In the genomic region with DNA sequence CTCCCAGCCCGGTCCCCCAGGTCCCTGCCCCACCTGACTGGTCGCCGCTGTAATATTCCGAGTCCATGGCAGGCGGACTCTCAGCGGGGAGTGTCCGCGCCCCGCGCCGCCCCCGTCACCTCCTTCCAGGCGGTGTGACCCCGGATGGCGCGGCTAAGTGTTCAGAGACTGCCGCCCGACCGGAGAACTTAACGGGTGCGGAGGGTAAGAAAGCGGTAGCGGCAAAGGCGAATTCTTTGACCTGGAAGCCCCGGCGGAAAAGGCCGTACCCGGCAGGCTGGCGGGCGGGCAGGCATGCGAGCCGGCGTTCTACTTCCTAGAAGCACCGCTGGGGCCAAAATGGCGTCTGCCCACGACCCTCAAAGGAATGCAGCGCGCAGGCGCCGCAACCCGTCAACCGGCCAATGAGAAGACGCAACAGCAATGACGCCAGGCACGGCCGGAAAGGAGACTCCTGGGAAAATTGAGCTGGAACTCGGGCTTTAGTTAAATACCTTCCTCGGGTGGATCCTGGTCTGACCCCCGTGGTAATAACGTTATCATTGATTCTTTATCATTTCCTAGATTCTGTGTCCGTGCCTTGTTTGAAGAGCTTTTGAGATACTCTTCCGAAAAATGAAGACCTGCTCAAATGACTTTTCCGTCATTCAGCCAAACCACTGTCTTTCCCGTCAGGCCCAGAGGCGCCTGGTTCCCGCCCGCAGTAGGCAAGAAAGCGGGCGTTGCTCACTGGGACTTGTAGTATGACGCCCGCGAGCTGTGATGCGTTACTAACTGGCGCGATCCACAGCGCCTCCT, we compare ENCODE assay signal across 8 cellular contexts. TPM values are rescaled to one million over a fixed set of nuclear protein-coding genes. Genes with fewer than 3 reads are reported as not detected.
DNase-seq lines count a peak whose midpoint lies in the region; ATAC-seq and TF ChIP-seq lines count a peak whose summit lies in the region.

A gene (minus strand): TSS at position 348 of the 798 bp plus-strand sequence. CDS start 281 bp downstream, at position 67.

- H3K27me3 Mint-ChIP-seq in activated naive CD8-positive, alpha-beta T cell: no peaks in the 10 kb centered on the region

- H3K4me3 Mint-ChIP-seq in activated naive CD8-positive, alpha-beta T cell: peak within 1 kb of the TSS; percentile 99

- DNase-seq in GM10266 (ENCODE audit: extremely low spot score) (peak; percentile 91), NCI-H1105 (lab: John Stamatoyannopoulos, UW) (peak; percentile 91), SKM-1 treated with dmso at 0.1 percent for 144 hours (lab: John Stamatoyannopoulos, UW; ENCODE audit: unreplicated experiment) (peak; percentile 96), glomerular visceral epithelial cell (ENCODE audit: extremely low spot score) (peak; percentile 97), omental fat pad (ENCODE audit: low spot score) (peak; percentile 88), testis (peak; percentile 97)

- no peaks in the 10 kb centered on the region for H3K27me3 ChIP-seq in testis

- no peaks in the 10 kb centered on the region for H3K9me3 Mint-ChIP-seq in activated naive CD8-positive, alpha-beta T cell (ENCODE audit: low read depth)

- ATAC-seq in HG02623 (IDR thresholded peaks at IDR 0.05; ENCODE audit: unreplicated experiment) (peak; percentile 81), omental fat pad (ENCODE audit: low FRiP score) (peak; percentile 96)

- H3K4me1 Mint-ChIP-seq in activated naive CD8-positive, alpha-beta T cell (ENCODE audit: low read depth): peaks cover 45% of the 10 kb centered on the region

- H3K36me3 Mint-ChIP-seq in activated naive CD8-positive, alpha-beta T cell: peaks cover 3% of the 10 kb centered on the region

- H3K9me3 ChIP-seq in testis: no peaks in the 10 kb centered on the region

- H3K36me3 ChIP-seq in testis (ENCODE audit: low read depth, missing control alignments): no peaks in the 10 kb centered on the region

- TF ChIP-seq CTCF in GM10266 (IDR thresholded peaks at IDR 0.05; ENCODE audit: control insufficient read depth, insufficient read depth, low read depth, missing control alignments): no peak
- no peak for TF ChIP-seq CTCF in omental fat pad (IDR thresholded peaks at IDR 0.05)
- TF ChIP-seq CTCF in testis (IDR thresholded peaks at IDR 0.05): peak in 2 of 3 experiments; percentile 22 to 53

- peaks cover 9% of the 10 kb centered on the region for H3K4me1 ChIP-seq in testis

- intact Hi-C loops in testis (cut with DNase I; ENCODE audit: low total_unique reads): no loop called here

- H3K27ac ChIP-seq in testis: peak within 1 kb of the TSS; percentile 88 to 96

- WGBS in testis, 2 donors: 0% methylated on average over 46 to 56 of the region's 66 CpGs

- TF ChIP-seq POLR2A in testis (IDR thresholded peaks at IDR 0.05): no peak

- H3K4me3 ChIP-seq in testis: peak within 1 kb of the TSS; percentile 91 to 97

- H3K27ac Mint-ChIP-seq in activated naive CD8-positive, alpha-beta T cell: peak within 1 kb of the TSS; percentile 99

RNA-seq across cellular contexts. Expression of the gene that starts here (rescaled TPM):
- total RNA-seq in omental fat pad (10 to 100 TPM; 29.0 to 46.7 (median 31.0) TPM), testis (10 to 100 TPM; 39.6 to 52.7 TPM)
- 33.7 TPM for polyA plus RNA-seq in testis (ENCODE audit: insufficient read depth, low read depth, low replicate concordance)

Comparison
In these comparisons a context has a peak if more than half of its experiments do, and no peak if none do; other contexts are left out.
1. Peak in every context shown above with its lines: DNase-seq, ATAC-seq, H3K4me3 ChIP-seq and H3K27ac ChIP-seq.
2. CTCF ChIP-seq: peak in testis (2 of 3); none in GM10266 (single experiment) and omental fat pad (0 of 3).